ENCODE assay signal across 12 cellular contexts in the genomic region with DNA sequence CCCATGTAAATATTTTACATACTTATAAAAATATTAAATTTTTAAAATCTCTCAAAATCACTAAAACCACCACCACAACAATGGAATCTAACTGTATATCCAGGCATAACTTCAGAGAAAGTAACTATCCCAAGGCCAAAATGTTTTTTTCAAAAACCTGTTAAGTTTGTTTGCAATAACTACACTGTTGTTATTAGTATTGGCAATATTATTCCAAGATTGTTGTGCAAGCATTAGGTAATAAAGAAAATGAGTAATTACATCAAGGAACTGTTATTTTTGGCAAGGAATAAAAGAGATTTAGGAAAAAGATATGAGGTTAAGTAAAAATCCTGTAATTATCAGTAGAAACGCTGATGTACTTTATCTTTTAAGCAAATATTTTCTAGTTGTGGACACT. TPM values are rescaled to one million over a fixed set of nuclear protein-coding genes. Genes with fewer than 3 reads are reported as not detected.
"Had no signal": no experiment of that assay in that cellular context is flagged by ENCODE, and none has a peak within 500 bp of the region (broad histone marks: within the 10 kb centered on the region; RNA-seq: fewer than 3 reads in every experiment).

No MANE protein-coding gene starts in this region.

- H3K4me3 ChIP-seq: GM23248, GM23338, HAP-1 had no signal

- H3K27ac ChIP-seq: GM23248 had no signal

- H3K36me3 ChIP-seq: HAP-1 had no signal

- H3K4me2 ChIP-seq: GM23338 had no signal

- H3K9me3 ChIP-seq: HAP-1 had no signal

- H3K9me3 Mint-ChIP-seq: GM23338 had no signal

- DNase-seq: GM23248, GOT3, H7, H9, HCEC 1CT, HFFc6 had no signal

- H3K4me3 Mint-ChIP-seq: GM23338, H9, HFFc6 had no signal

- ATAC-seq: GM23338, HCT116 had no signal

- H3K27ac Mint-ChIP-seq: GM23338, H9, HFFc6 had no signal

- H3K4me1 ChIP-seq: HAP-1 had no signal

- FAIRE-seq: H1, H54 had no signal

RNA-seq across cellular contexts. Expression of a gene that starts 3.4 kb away (rescaled TPM):
- total RNA-seq: GM23248, GM23338, H1, H4, H7, H9 had no signal
- polyA plus RNA-seq: GM23338, H1 had no signal

RNA-seq across cellular contexts. Expression of a gene that starts 9.2 kb away (rescaled TPM):
- total RNA-seq: GM23248, GM23338, H1, H4, H7, H9, HFFc6 had no signal
- polyA plus RNA-seq: GM23338, H1 had no signal

RNA-seq across cellular contexts. Expression of a gene that starts 13.0 kb away (rescaled TPM):
- total RNA-seq: GM23248, GM23338, H1, H4, H7, H9, HFFc6 had no signal
- polyA plus RNA-seq: GM23248, GM23338, H1 had no signal

RNA-seq across cellular contexts. Expression of a gene that starts 22.2 kb away (rescaled TPM):
- total RNA-seq: GM23248, GM23338, H1, H4, H7, H9 had no signal
- polyA plus RNA-seq: GM23338, H1 had no signal

RNA-seq across cellular contexts. Expression of a gene that starts 22.3 kb away (rescaled TPM):
- total RNA-seq: GM23248, GM23338, H1, H4, H7, H9, HFFc6 had no signal
- polyA plus RNA-seq: GM23248, GM23338, H1 had no signal
